In genomic region chr18:79679552-79680099, GRCh38 we compare ENCODE assay signal across 8 cellular contexts. TPM values are rescaled to one million over a fixed set of nuclear protein-coding genes. Genes with fewer than 3 reads are reported as not detected.
DNase-seq lines count a peak whose midpoint lies in the region; ATAC-seq and TF ChIP-seq lines count a peak whose summit lies in the region.

CTDP1 (plus strand) TSS chr18:79679803; CDS start chr18:79679948, 145 bp downstream.

- peak; percentile 86 for DNase-seq in DND-41
- DNase-seq in RKO (ENCODE audit: low spot score) = peak; percentile 93
- peak; percentile 84 for DNase-seq in activated T-helper 2 cell treated with anti-CD3 and anti-CD28 coated beads, Interferon-gamma antibody, Interleukin-2, Interleukin-4, amounts not matched to agents 10 μg/mL and 5 μg/mL and 100 μg/mL, durations not matched to agents 14 hours and 24 hours and 36 hours (ENCODE audit: low spot score)
- peak; percentile 94 for DNase-seq in fibroblast of pulmonary artery (ENCODE audit: low read depth)
- peak; percentile 93 for DNase-seq in natural killer cell treated with Interleukin-12 subunit alpha and Interleukin-12 subunit beta and Interleukin-15 and Interleukin-18, amount 100 ng/mL, for 72 hours (ENCODE audit: low spot score)
- peak; percentile 82 for DNase-seq in stimulated activated naive CD4-positive, alpha-beta T cell treated with Interleukin-2 at 50 U/mL for 16 hours (lab: John Stamatoyannopoulos, UW)

- peak within 1 kb of the TSS; percentile 54 to 94 for H3K4me3 ChIP-seq in DND-41 (ENCODE audit: low read depth in 1 of 2, low read length in 2 of 2)
- H3K4me3 ChIP-seq in KMS-11 (IDR thresholded peaks at IDR 0.05; ENCODE audit: insufficient read depth, low read depth, low read length) = peak within 1 kb of the TSS; percentile 17
- peak within 1 kb of the TSS; percentile 66 for H3K4me3 ChIP-seq in fibroblast of pulmonary artery (replicated peaks; ENCODE audit: low read depth, low read length)

- H3K9me3 ChIP-seq in DND-41 (ENCODE audit: insufficient read depth, low read length, severe bottlenecking) = peaks cover 9% of the 10 kb centered on the region

- peaks cover 61% of the 10 kb centered on the region for H3K4me1 ChIP-seq in DND-41 (ENCODE audit: insufficient read depth, low read length)
- H3K4me1 ChIP-seq in KMS-11 (ENCODE audit: low read depth, poor library complexity, severe bottlenecking) = peaks cover 17% of the 10 kb centered on the region

- H3K4me1 Mint-ChIP-seq in activated T-helper 2 cell treated with anti-CD3 and anti-CD28 coated beads, Interferon-gamma antibody, Interleukin-2, Interleukin-4, amounts not matched to agents 10 μg/mL and 5 μg/mL and 100 μg/mL, durations not matched to agents 14 hours and 24 hours and 36 hours (ENCODE audit: low read depth) = peaks cover 60% of the 10 kb centered on the region
- peaks cover 43 to 45% of the 10 kb centered on the region in 2 donors for H3K4me1 Mint-ChIP-seq in natural killer cell treated with Interleukin-12 subunit alpha and Interleukin-12 subunit beta and Interleukin-15 and Interleukin-18, amount 100 ng/mL, for 72 hours (ENCODE audit: low read depth in 2 of 2)

- peak within 1 kb of the TSS; percentile 98 for H3K27ac Mint-ChIP-seq in activated T-helper 2 cell treated with anti-CD3 and anti-CD28 coated beads, Interferon-gamma antibody, Interleukin-2, Interleukin-4, amounts not matched to agents 10 μg/mL and 5 μg/mL and 100 μg/mL, durations not matched to agents 14 hours and 24 hours and 36 hours
- peak within 1 kb of the TSS; percentile 97 to 98 for H3K27ac Mint-ChIP-seq in natural killer cell treated with Interleukin-12 subunit alpha and Interleukin-12 subunit beta and Interleukin-15 and Interleukin-18, amount 100 ng/mL, for 72 hours

- H4K20me1 ChIP-seq in DND-41 (ENCODE audit: insufficient read depth, low read length) = peaks cover 48% of the 10 kb centered on the region
- H4K20me1 ChIP-seq in KMS-11 (ENCODE audit: insufficient read depth) = no peaks in the 10 kb centered on the region

- H3K79me2 ChIP-seq in DND-41 (ENCODE audit: insufficient read depth, low read length) (peaks cover 58% of the 10 kb centered on the region), KMS-11 (ENCODE audit: insufficient read depth, low read depth) (peaks cover 46% of the 10 kb centered on the region)

- no peaks in the 10 kb centered on the region for H3K27me3 ChIP-seq in DND-41 (ENCODE audit: insufficient read depth, low read length, poor library complexity)
- H3K27me3 ChIP-seq in KMS-11 (ENCODE audit: insufficient read depth, low read depth) = no peaks in the 10 kb centered on the region

- peak within 1 kb of the TSS; percentile 89 for H3K9ac ChIP-seq in DND-41 (ENCODE audit: low read depth, low read length)
- H3K9ac ChIP-seq in KMS-11 = peak within 1 kb of the TSS; percentile 92

- TF ChIP-seq CTCF in DND-41 (IDR thresholded peaks at IDR 0.05; ENCODE audit: borderline replicate concordance, extremely low read depth, low read length, poor library complexity, severe bottlenecking) = no peak
- no peak for TF ChIP-seq CTCF in KMS-11 (conservative IDR thresholded peaks at IDR 0.05; ENCODE audit: low read depth, low read length)
- no peak for TF ChIP-seq CTCF in fibroblast of pulmonary artery (IDR thresholded peaks at IDR 0.05; ENCODE audit: low read length, missing control alignments)

- H3K27me3 Mint-ChIP-seq in activated T-helper 2 cell treated with anti-CD3 and anti-CD28 coated beads, Interferon-gamma antibody, Interleukin-2, Interleukin-4, amounts not matched to agents 10 μg/mL and 5 μg/mL and 100 μg/mL, durations not matched to agents 14 hours and 24 hours and 36 hours (ENCODE audit: low read depth) = no peaks in the 10 kb centered on the region
- H3K27me3 Mint-ChIP-seq in natural killer cell treated with Interleukin-12 subunit alpha and Interleukin-12 subunit beta and Interleukin-15 and Interleukin-18, amount 100 ng/mL, for 72 hours = no peaks in the 10 kb centered on the region

- peak within 1 kb of the TSS; percentile 92 for H3K4me3 Mint-ChIP-seq in activated T-helper 2 cell treated with anti-CD3 and anti-CD28 coated beads, Interferon-gamma antibody, Interleukin-2, Interleukin-4, amounts not matched to agents 10 μg/mL and 5 μg/mL and 100 μg/mL, durations not matched to agents 14 hours and 24 hours and 36 hours (ENCODE audit: low read depth)
- H3K4me3 Mint-ChIP-seq in natural killer cell treated with Interleukin-12 subunit alpha and Interleukin-12 subunit beta and Interleukin-15 and Interleukin-18, amount 100 ng/mL, for 72 hours = peak within 1 kb of the TSS; percentile 93

- H3K4me2 ChIP-seq in DND-41 (ENCODE audit: insufficient read depth, low read length) (peak within 1 kb of the TSS; percentile 87), KMS-11 (peak within 1 kb of the TSS; percentile 97)

- no peaks in the 10 kb centered on the region for H3K9me3 Mint-ChIP-seq in activated T-helper 2 cell treated with anti-CD3 and anti-CD28 coated beads, Interferon-gamma antibody, Interleukin-2, Interleukin-4, amounts not matched to agents 10 μg/mL and 5 μg/mL and 100 μg/mL, durations not matched to agents 14 hours and 24 hours and 36 hours
- no peaks in the 10 kb centered on the region for H3K9me3 Mint-ChIP-seq in natural killer cell treated with Interleukin-12 subunit alpha and Interleukin-12 subunit beta and Interleukin-15 and Interleukin-18, amount 100 ng/mL, for 72 hours

- peaks cover 39% of the 10 kb centered on the region for H3K36me3 ChIP-seq in DND-41 (ENCODE audit: insufficient read depth, low read length)
- no peaks in the 10 kb centered on the region; the same call in 1 of the 2 replicates for H3K36me3 ChIP-seq in KMS-11 (ENCODE audit: insufficient read depth)

- peak; percentile 57 for ATAC-seq in DND-41 (ENCODE audit: insufficient read depth, low read depth)
- peak; percentile 65 for ATAC-seq in GM21737 (IDR thresholded peaks at IDR 0.05; ENCODE audit: unreplicated experiment)
- ATAC-seq in natural killer cell treated with Interleukin-12 subunit alpha and Interleukin-12 subunit beta and Interleukin-15 and Interleukin-18, amount 100 ng/mL, for 72 hours = peak; percentile 80 to 84

- H3K27ac ChIP-seq in DND-41 (ENCODE audit: low read length) (peak within 1 kb of the TSS; percentile 99), KMS-11 (peak within 1 kb of the TSS; percentile 88)

- H3K36me3 Mint-ChIP-seq in activated T-helper 2 cell treated with anti-CD3 and anti-CD28 coated beads, Interferon-gamma antibody, Interleukin-2, Interleukin-4, amounts not matched to agents 10 μg/mL and 5 μg/mL and 100 μg/mL, durations not matched to agents 14 hours and 24 hours and 36 hours (ENCODE audit: low read depth) = peaks cover 66% of the 10 kb centered on the region
- H3K36me3 Mint-ChIP-seq in natural killer cell treated with Interleukin-12 subunit alpha and Interleukin-12 subunit beta and Interleukin-15 and Interleukin-18, amount 100 ng/mL, for 72 hours = peaks cover 5% of the 10 kb centered on the region

- intact Hi-C loops in activated T-helper 2 cell treated with anti-CD3 and anti-CD28 coated beads, Interferon-gamma antibody, Interleukin-2, Interleukin-4, amounts not matched to agents 10 μg/mL and 5 μg/mL and 100 μg/mL, durations not matched to agents 14 hours and 24 hours and 36 hours (cut with micrococcal nuclease) = loop anchor here (1.0 to 10.0 kb wide), 8 partner anchors 156 to 610 kb away; partner anchors contain the start of genes ADNP2, ATP9B, HSBP1L1 and NFATC1

- H2AFZ ChIP-seq in DND-41 (ENCODE audit: low read depth, low read length) (peak within 1 kb of the TSS; percentile 97), KMS-11 (ENCODE audit: low read depth) (peak within 1 kb of the TSS; percentile 89)

RNA-seq across cellular contexts. Expression of gene CTDP1, which starts in this region (rescaled TPM):
- 42.0 and 43.3 TPM in 2 replicates for total RNA-seq in activated T-helper 2 cell treated with anti-CD3 and anti-CD28 coated beads, Interferon-gamma antibody, Interleukin-2, Interleukin-4, amounts not matched to agents 10 μg/mL and 5 μg/mL and 100 μg/mL, durations not matched to agents 14 hours and 24 hours and 36 hours
- 10 to 100 TPM; 36.6 to 45.3 TPM for total RNA-seq in natural killer cell treated with Interleukin-12 subunit alpha and Interleukin-12 subunit beta and Interleukin-15 and Interleukin-18, amount 100 ng/mL, for 72 hours

Comparison
In these comparisons a context has a peak if more than half of its experiments do, and no peak if none do; other contexts are left out.
1. Peak in every context shown above with its lines: DNase-seq, ATAC-seq, H3K4me3 ChIP-seq and H3K27ac ChIP-seq.
2. H3K4me3 ChIP-seq: peak in every context shown above with its lines; median percentile 74 in DND-41; 66 in fibroblast of pulmonary artery; 17 in KMS-11.